9 cellular contexts compared by ENCODE assay signal in genomic region chr20:266604-267562, GRCh38. TPM values are rescaled to one million over a fixed set of nuclear protein-coding genes. Genes with fewer than 3 reads are reported as not detected.
DNase-seq lines count a peak whose midpoint lies in the region; ATAC-seq, FAIRE-seq and TF ChIP-seq lines count a peak whose summit lies in the region.
"Had no signal": no experiment of that assay in that cellular context is flagged by ENCODE, and none has a peak within 500 bp of the region (broad histone marks: within the 10 kb centered on the region; RNA-seq: fewer than 3 reads in every experiment).

No MANE protein-coding gene starts in this region.

- 8 to 9% methylated on average over 37 to 43 of the region's 43 CpGs for WGBS in lung, 2 donors

- DNase-seq in GM19239 (ENCODE audit: insufficient read length, low spot score) (peak; percentile 89), NCI-H524 treated with DMSO at 0.1 percent for 48 hours (lab: John Stamatoyannopoulos, UW) (peak; percentile 58), dorsolateral prefrontal cortex (peak; percentile 77 to 90 (median 84)), lung (ENCODE audit: low spot score) (peak; percentile 92)
- DNase-seq in activated CD4-positive, alpha-beta T cell treated with anti-CD3 and anti-CD28 coated beads, Interleukin-2, amount 50 U/mL, for 24 hours (ENCODE audit: low read depth in 1 of 2, low spot score in 1 of 2), result peak; percentile 84 to 88
- peak; percentile 73 to 91 (median 77) for DNase-seq in stimulated activated CD4-positive, alpha-beta T cell treated with anti-CD3 and anti-CD28 coated beads, TNF-alpha, amount 100 ng/mL, for 1 hour (ENCODE audit: low read depth in 3 of 3, low spot score in 1 of 3)

- H3K36me3 ChIP-seq in BLaER1 treated with 17β-estradiol and CSF1 and Interleukin-3, amounts not matched to agents 10 nM and 100 nM, result peaks cover 0 to 10% (median 0%) of the 10 kb centered on the region in 11 experiments; a peak in 2 of 22 replicates
- H3K36me3 ChIP-seq in lung (ENCODE audit: control insufficient read depth in 2 of 2, insufficient read depth in 2 of 2, low read length in 2 of 2), result no peaks in the 10 kb centered on the region

- H3K27ac ChIP-seq in BLaER1 treated with 17β-estradiol and CSF1 and Interleukin-3, amounts not matched to agents 10 nM and 100 nM, result peak overlapping the region in 7 of 11 experiments; percentile 26 to 56 (median 38); a peak in 9 of 22 replicates
- peak overlapping the region in 30 of 59 donors; percentile 4 to 82 (median 49) for H3K27ac ChIP-seq in dorsolateral prefrontal cortex
- H3K27ac ChIP-seq in lung (ENCODE audit: low read depth in 1 of 2, low read length in 1 of 2), result peak overlapping the region in 1 of 2 donors; percentile 29
- H3K27ac ChIP-seq: epithelial cell of prostate had no signal

- peak overlapping the region; percentile 48 to 77 (median 68); a peak in 20 of 22 replicates for H3K9ac ChIP-seq in BLaER1 treated with 17β-estradiol and CSF1 and Interleukin-3, amounts not matched to agents 10 nM and 100 nM

- intact Hi-C loops in dorsolateral prefrontal cortex (cut with DNase I), result loop anchor here in 1 of 2 donors (2.0 kb wide), 1 partner anchor 64 kb away; no protein-coding TSS in a partner anchor

- no peaks in the 10 kb centered on the region; a peak in 1 of 22 replicates for H4K20me1 ChIP-seq in BLaER1 treated with 17β-estradiol and CSF1 and Interleukin-3, amounts not matched to agents 10 nM and 100 nM

- peak; percentile 80 for ATAC-seq in HG03460 (IDR thresholded peaks at IDR 0.05; ENCODE audit: unreplicated experiment)
- ATAC-seq in lung (ENCODE audit: insufficient read depth, low FRiP score), result peak; percentile 93

- H3K4me2 ChIP-seq in BLaER1 treated with 17β-estradiol and CSF1 and Interleukin-3, amounts not matched to agents 10 nM and 100 nM, result peak overlapping the region; percentile 83 to 99 (median 88)

- peak; percentile 93 for FAIRE-seq in GM19239 (lab: Jason Lieb, UNC)

- H3K9me3 ChIP-seq in BLaER1 treated with 17β-estradiol and CSF1 and Interleukin-3, amounts not matched to agents 10 nM and 100 nM (replicated peaks in 1 of 11), result no peaks in the 10 kb centered on the region
- no peaks in the 10 kb centered on the region for H3K9me3 ChIP-seq in lung (ENCODE audit: control insufficient read depth in 2 of 2, insufficient read depth in 1 of 2, low read length in 1 of 2)

- TF ChIP-seq CTCF in dorsolateral prefrontal cortex (IDR thresholded peaks at IDR 0.05 in 54 of 56, conservative IDR thresholded peaks at IDR 0.05 in 2 of 56; ENCODE audit: low read depth in 1 of 56, partially characterized antibody in 56 of 56) (peak; percentile 89 to 99 (median 98)), lung (IDR thresholded peaks at IDR 0.05; ENCODE audit: control extremely low read depth, extremely low read depth) (peak; percentile 91)

- H3K4me1 ChIP-seq in BLaER1 treated with 17β-estradiol and CSF1 and Interleukin-3, amounts not matched to agents 10 nM and 100 nM, result peaks cover 0 to 17% (median 7%) of the 10 kb centered on the region in 10 experiments; a peak in 12 of 20 replicates
- H3K4me1 ChIP-seq in lung (ENCODE audit: control insufficient read depth in 2 of 2, insufficient read depth in 2 of 2, low read length in 2 of 2), result peaks cover 0 to 6% of the 10 kb centered on the region in 2 donors

- 0 out of 22 replicates have a peak, but pooled peaks cover 0 to 5% (median 0%) of the 10 kb centered on the region in 11 experiments for H3K27me3 ChIP-seq in BLaER1 treated with 17β-estradiol and CSF1 and Interleukin-3, amounts not matched to agents 10 nM and 100 nM
- H3K27me3 ChIP-seq in dorsolateral prefrontal cortex, result no peaks in the 10 kb centered on the region
- H3K27me3 ChIP-seq in lung (ENCODE audit: control insufficient read depth, insufficient read depth), result no peaks in the 10 kb centered on the region

- H3K4me3 ChIP-seq in BLaER1 treated with 17β-estradiol and CSF1 and Interleukin-3, amounts not matched to agents 10 nM and 100 nM, result peak overlapping the region; percentile 51 to 71 (median 58)
- H3K4me3 ChIP-seq in dorsolateral prefrontal cortex, result peak overlapping the region; percentile 40 to 77 (median 64)
- peak overlapping the region; percentile 16 for H3K4me3 ChIP-seq in lung

RNA-seq across cellular contexts. Expression of gene DEFB132, which starts 9.4 kb away (rescaled TPM):
- total RNA-seq in dorsolateral prefrontal cortex (not detected), lung (not detected)
- polyA plus RNA-seq in lung, result not detected

RNA-seq across cellular contexts. Expression of gene C20orf96, which starts 23.7 kb away (rescaled TPM):
- total RNA-seq in dorsolateral prefrontal cortex (10 to 100 TPM in 87 of 120 experiments, 1 to 10 TPM in 33; 5.9 to 19.2 (median 12.2) TPM), lung (10 to 100 TPM; 14.4 to 22.4 TPM)
- polyA plus RNA-seq in lung, result 1 to 10 TPM; 5.2 to 6.6 TPM

RNA-seq across cellular contexts. Expression of gene ZCCHC3, which starts 30.5 kb away (rescaled TPM):
- total RNA-seq in dorsolateral prefrontal cortex (10 to 100 TPM in 119 of 120 experiments, 1 to 10 TPM in 1; 9.8 to 20.7 (median 14.3) TPM), lung (10 to 100 TPM; 15.3 to 27.8 TPM)
- 10 to 100 TPM; 10.4 to 12.0 TPM for polyA plus RNA-seq in lung

RNA-seq across cellular contexts. Expression of gene DEFB129, which starts 39.8 kb away (rescaled TPM):
- total RNA-seq in dorsolateral prefrontal cortex, result not detected
- total RNA-seq in lung, result not detected
- polyA plus RNA-seq in lung, result not detected

RNA-seq across cellular contexts. Expression of gene SOX12, which starts 58.5 kb away (rescaled TPM):
- total RNA-seq in dorsolateral prefrontal cortex, result 10 to 100 TPM in 119 of 120 experiments, 1 to 10 TPM in 1; 9.9 to 24.9 (median 16.7) TPM
- 10 to 100 TPM in 1 of 2 donors, 1 to 10 TPM in 1; 6.8 to 15.9 TPM for total RNA-seq in lung
- polyA plus RNA-seq in lung, result 1 to 10 TPM; 2.7 to 4.1 TPM
